In the genomic region with DNA sequence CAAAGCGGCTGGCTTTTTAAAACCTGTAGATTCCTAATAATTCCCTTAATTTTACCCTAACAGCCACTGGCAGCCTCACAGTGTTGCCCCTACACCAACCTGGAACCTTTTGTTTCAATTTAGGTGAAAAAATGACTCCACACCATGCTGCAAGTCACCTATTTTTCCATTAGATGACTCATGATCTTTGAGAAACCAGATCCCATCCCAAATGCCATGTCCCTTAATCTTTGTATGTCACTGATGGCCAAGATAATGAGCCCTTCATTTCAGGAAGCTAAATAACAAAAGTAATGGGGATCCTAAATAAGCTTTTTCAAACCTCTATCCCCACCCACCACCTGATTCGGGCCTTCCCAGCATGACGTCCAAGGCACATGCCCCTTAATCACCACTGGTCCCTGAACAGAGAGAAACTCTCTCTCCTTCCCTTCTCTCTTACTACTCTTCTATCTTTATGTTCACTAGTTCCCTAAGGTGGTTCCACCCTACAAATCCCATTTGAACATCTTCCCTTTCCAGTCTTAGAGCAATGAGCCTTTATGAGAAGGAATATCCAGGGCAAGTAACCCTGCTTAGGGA, we compare ENCODE assay signal across 18 cellular contexts. TPM values are rescaled to one million over a fixed set of nuclear protein-coding genes. Genes with fewer than 3 reads are reported as not detected.
"Had no signal": no experiment of that assay in that cellular context is flagged by ENCODE, and none has a peak within 500 bp of the region (broad histone marks: within the 10 kb centered on the region; RNA-seq: fewer than 3 reads in every experiment).

No MANE protein-coding gene starts in this region.

- H3K4me3 ChIP-seq: dorsolateral prefrontal cortex, left lung, prostate gland, right lobe of liver, smooth muscle cell, thoracic aorta had no signal

- DNase-seq: activated CD4-positive, alpha-beta memory T cell treated with anti-CD3 and anti-CD28 coated beads for 36 hours; activated CD8-positive, alpha-beta memory T cell treated with anti-CD3 and anti-CD28 coated beads, Interleukin-2, amount 10 ng/mL, durations not matched to agents 7 days and 5 days; activated effector memory CD4-positive, alpha-beta T cell treated with Interleukin-2 at 50 U/mL for 16 hours; activated naive CD4-positive, alpha-beta T cell treated with anti-CD3 and anti-CD28 coated beads, Interleukin-2, amount 50 U/mL, for 16 hours; activated T-cell treated with anti-CD3 and anti-CD28 coated beads, Interleukin-2, amount 50 U/mL, for 24 hours; dorsolateral prefrontal cortex; hippocampal formation; left lung; mammary epithelial cell; naive thymus-derived CD8-positive, alpha-beta T cell; occipital lobe; right lobe of liver; SW 1271; T1000 had no signal

- H3K36me3 ChIP-seq: left lung, prostate gland, right lobe of liver, thoracic aorta had no signal

- H3K27ac ChIP-seq: dorsolateral prefrontal cortex, left lung, prostate gland, right lobe of liver, thoracic aorta had no signal

- H3K4me2 ChIP-seq: smooth muscle cell had no signal

- H3K27me3 ChIP-seq: dorsolateral prefrontal cortex, left lung, right lobe of liver had no signal

- H3K4me1 ChIP-seq: prostate gland, right lobe of liver had no signal

- ATAC-seq: activated CD8-positive, alpha-beta memory T cell treated with anti-CD3 and anti-CD28 coated beads, Interleukin-2, amount 10 ng/mL, durations not matched to agents 7 days and 5 days; esophagus mucosa; naive thymus-derived CD8-positive, alpha-beta T cell had no signal

- H3K9me3 ChIP-seq: left lung, prostate gland, right lobe of liver, thoracic aorta had no signal

RNA-seq across cellular contexts. Expression of gene ZNF608, which starts 33.6 kb away (rescaled TPM):
- total RNA-seq: activated CD4-positive, alpha-beta memory T cell treated with anti-CD3 and anti-CD28 coated beads for 36 hours; activated CD8-positive, alpha-beta memory T cell treated with anti-CD3 and anti-CD28 coated beads, Interleukin-2, amount 10 ng/mL, durations not matched to agents 7 days and 5 days had no signal
- polyA plus RNA-seq: naive thymus-derived CD8-positive, alpha-beta T cell had no signal
